ENCODE assay signal across 7 cellular contexts in the genomic region with DNA sequence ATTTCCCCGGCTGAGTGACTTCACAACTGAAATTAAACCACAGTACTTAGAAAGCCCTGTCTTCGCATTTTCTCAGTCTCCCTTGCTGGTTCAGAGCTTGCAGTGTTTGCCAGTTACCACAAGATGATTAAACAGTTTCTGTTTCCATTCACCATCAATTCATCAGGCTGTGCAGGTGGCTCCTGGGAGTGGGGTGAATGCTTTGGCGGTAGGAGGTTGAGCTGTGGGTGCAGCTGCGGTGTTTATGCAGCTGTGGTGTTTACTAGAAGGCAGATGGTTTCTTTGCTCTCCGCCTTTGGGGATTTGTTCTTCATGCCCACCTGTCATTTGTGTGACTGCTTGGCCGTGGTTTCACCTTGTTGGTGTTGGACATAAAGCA.
A peak's percentile ranks its signal among the peaks of the same experiment; 100 is the strongest.
DNase-seq lines count a peak whose midpoint lies in the region; ATAC-seq and FAIRE-seq lines count a peak whose summit lies in the region.

No MANE protein-coding gene starts in this region.

- DNase-seq in NCI-H510A (lab: John Stamatoyannopoulos, UW), result peak; percentile 75
- DNase-seq in activated effector memory CD4-positive, alpha-beta T cell treated with anti-CD3 and anti-CD28 coated beads, Interleukin-2, amount 50 U/mL, for 16 hours, result peak; percentile 85
- peak; percentile 76 for DNase-seq in stimulated activated CD4-positive, alpha-beta T cell treated with anti-CD3 and anti-CD28 coated beads, Interleukin-4, amount 100 ng/mL, for 24 hours
- DNase-seq in HPDE6-E6E7 (ENCODE audit: extremely low spot score), result no peak
- DNase-seq in RCC 7860 (ENCODE audit: low spot score), result no peak

- FAIRE-seq in RCC 7860 (lab: Jason Lieb, UNC), result no peak

- ATAC-seq in GM19324 (IDR thresholded peaks at IDR 0.05; ENCODE audit: low FRiP score, unreplicated experiment), result peak; percentile 96
- ATAC-seq in HG03066 (IDR thresholded peaks at IDR 0.05; ENCODE audit: low read depth, unreplicated experiment), result peak; percentile 93

Comparison
In these comparisons a context has a peak if more than half of its experiments do, and no peak if none do; other contexts are left out.
1. DNase-seq: peak in NCI-H510A (single experiment), activated effector memory CD4-positive, alpha-beta T cell treated with anti-CD3 and anti-CD28 coated beads, Interleukin-2, amount 50 U/mL, for 16 hours (single experiment) and stimulated activated CD4-positive, alpha-beta T cell treated with anti-CD3 and anti-CD28 coated beads, Interleukin-4, amount 100 ng/mL, for 24 hours (single experiment); none in HPDE6-E6E7 (single experiment) and RCC 7860 (single experiment).